Comparison of ENCODE assay signal across 12 cellular contexts in genomic region chr7:7522421-7522820, GRCh38. TPM values are rescaled to one million over a fixed set of nuclear protein-coding genes. Genes with fewer than 3 reads are reported as not detected.
A peak's percentile ranks its signal among the peaks of the same experiment; 100 is the strongest.
DNase-seq lines count a peak whose midpoint lies in the region; ATAC-seq lines count a peak whose summit lies in the region.
"Had no signal": no experiment of that assay in that cellular context is flagged by ENCODE, and none has a peak within 500 bp of the region (broad histone marks: within the 10 kb centered on the region; RNA-seq: fewer than 3 reads in every experiment).

No MANE protein-coding gene starts in this region.

- intact Hi-C loops in cardiac septum (cut with DNase I), result no loop called here

- DNase-seq in EH (ENCODE audit: low read depth) (peak; percentile 15), M059J (ENCODE audit: low read depth) (peak; percentile 3), fibroblast of peridontal ligament (ENCODE audit: extremely low read depth) (peak; percentile 35), SHP77 (lab: John Stamatoyannopoulos, UW) (no peak), cardiac septum (ENCODE audit: low spot score) (no peak)
- no peak for DNase-seq in activated T-cell treated with anti-CD3 and anti-CD28 coated beads, Interleukin-2, amount 50 U/mL, for 1 hour
- DNase-seq: AML-193; Caco-2; CD8-positive, alpha-beta memory T cell had no signal

- no peak for ATAC-seq in HG03097 (IDR thresholded peaks at IDR 0.05; ENCODE audit: low FRiP score, unreplicated experiment)
- ATAC-seq: GM23338, HepG2 had no signal

RNA-seq across cellular contexts. Expression of gene COL28A1, which starts 13.3 kb away (rescaled TPM):
- not detected in 2 replicates for total RNA-seq in M059J (2014; rRNA removed; shearing (Covaris generic))
- 0.51 TPM for total RNA-seq in cardiac septum
- total RNA-seq: CD8-positive, alpha-beta memory T cell had no signal

RNA-seq across cellular contexts. Expression of gene MIOS, which starts 44.3 kb away (rescaled TPM):
- total RNA-seq in M059J (2014; rRNA removed; shearing (Covaris generic)), result 17.5 and 31.6 TPM in 2 replicates
- 24.9 TPM for total RNA-seq in cardiac septum

Comparison
In these comparisons a context has a peak if more than half of its experiments do, and no peak if none do; other contexts are left out.
1. DNase-seq: peak in EH (single experiment), M059J (single experiment) and fibroblast of peridontal ligament (single experiment); none in SHP77 (0 of 2), activated T-cell treated with anti-CD3 and anti-CD28 coated beads, Interleukin-2, amount 50 U/mL, for 1 hour (single experiment) and cardiac septum (single experiment).